Comparison of ENCODE assay signal across 1 cellular context in the genomic region with DNA sequence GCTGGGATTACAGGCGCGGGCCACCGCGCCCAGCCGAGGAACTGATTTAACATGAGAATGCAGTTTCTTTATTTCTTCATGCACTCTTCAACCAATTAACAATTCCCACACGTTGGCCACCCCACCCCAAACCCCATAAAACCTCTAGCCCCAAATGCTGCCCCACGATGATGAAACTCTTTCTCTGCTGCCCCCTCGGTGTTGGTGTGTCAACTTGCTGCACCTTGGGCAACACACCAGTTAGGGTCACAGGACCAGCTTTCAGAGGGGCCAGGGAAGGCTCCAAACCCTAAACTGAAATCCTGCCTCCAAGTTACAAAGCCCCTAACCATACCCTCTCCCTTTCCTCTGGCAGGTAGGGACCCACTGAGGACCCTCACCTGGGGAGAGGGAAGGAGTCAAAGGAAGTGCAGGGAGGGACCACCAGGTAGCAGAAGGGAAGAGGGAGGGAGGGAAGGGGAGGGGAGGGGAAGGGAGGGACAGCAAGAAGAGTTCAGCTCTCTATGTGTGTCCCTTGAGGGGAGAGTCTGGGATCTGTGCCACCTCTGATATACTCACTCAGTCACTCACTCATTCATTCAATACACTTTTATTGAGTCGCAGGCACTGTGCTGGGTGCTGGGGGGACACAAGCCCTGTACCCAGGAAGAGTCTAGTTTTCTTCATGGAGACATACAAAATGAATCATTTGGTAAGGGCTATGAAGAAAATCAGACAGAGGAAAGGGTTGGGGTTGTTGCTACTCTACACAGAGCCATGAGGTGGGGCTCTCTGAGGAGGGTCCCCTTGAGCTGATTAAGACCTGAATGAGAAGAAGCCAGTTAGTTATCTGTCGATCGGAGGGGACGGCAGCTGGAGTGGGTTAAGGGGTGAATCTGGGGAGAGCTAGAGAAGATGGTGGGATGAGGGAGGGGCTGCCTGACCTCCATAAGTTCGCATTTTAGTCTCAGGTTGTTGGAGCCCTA.
TF ChIP-seq lines count a peak whose summit lies in the region.

No MANE protein-coding gene starts in this region.

TF ChIP-seq in HEK293, 187 proteins besides CTCF, POLR2A, EP300 and RAD21:
- TF ChIP-seq ZNF341 (tag by site-specific recombination; IDR thresholded peaks at IDR 0.05; ENCODE audit: low read depth) (peak; percentile 29; the same call in 1 of the 2 replicates), ZNF596 (tag by site-specific recombination; IDR thresholded peaks at IDR 0.05) (no peak)
- TF ChIP-seq, protein P1, sequence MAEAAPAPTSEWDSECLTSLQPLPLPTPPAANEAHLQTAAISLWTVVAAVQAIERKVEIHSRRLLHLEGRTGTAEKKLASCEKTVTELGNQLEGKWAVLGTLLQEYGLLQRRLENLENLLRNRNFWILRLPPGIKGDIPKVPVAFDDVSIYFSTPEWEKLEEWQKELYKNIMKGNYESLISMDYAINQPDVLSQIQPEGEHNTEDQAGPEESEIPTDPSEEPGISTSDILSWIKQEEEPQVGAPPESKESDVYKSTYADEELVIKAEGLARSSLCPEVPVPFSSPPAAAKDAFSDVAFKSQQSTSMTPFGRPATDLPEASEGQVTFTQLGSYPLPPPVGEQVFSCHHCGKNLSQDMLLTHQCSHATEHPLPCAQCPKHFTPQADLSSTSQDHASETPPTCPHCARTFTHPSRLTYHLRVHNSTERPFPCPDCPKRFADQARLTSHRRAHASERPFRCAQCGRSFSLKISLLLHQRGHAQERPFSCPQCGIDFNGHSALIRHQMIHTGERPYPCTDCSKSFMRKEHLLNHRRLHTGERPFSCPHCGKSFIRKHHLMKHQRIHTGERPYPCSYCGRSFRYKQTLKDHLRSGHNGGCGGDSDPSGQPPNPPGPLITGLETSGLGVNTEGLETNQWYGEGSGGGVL (tag by site-specific recombination; IDR thresholded peaks at IDR 0.05): 0 out of 2 replicates have a peak, but pooled peaks have one; percentile 12
